Comparison of ENCODE assay signal across 26 cellular contexts in the genomic region with DNA sequence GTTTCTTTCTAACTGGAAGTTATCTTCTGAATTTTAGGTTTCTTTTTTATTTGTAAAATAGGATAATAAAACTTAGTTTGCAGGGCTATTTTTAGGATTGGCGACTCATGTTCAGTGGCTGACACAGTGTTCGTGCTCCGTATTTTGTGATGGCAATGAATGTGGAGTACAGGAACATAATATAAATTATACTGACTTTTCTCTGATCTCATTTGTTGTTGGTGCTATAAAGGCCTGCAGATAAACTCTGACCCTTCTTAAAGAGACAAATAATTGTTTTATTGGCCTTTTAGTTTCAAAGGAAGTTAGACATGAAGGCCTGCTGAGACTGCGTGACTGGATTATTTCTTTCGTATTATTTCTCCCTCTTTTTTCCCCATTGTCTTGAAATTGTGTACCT.
"Had no signal": no experiment of that assay in that cellular context is flagged by ENCODE, and none has a peak within 500 bp of the region (broad histone marks: within the 10 kb centered on the region; RNA-seq: fewer than 3 reads in every experiment).

No MANE protein-coding gene starts in this region.

- H2AFZ ChIP-seq: parathyroid adenoma had no signal

- DNase-seq: effector CD8-positive, alpha-beta T cell; endodermal cell; foreskin fibroblast; gastrocnemius medialis; head of caudate nucleus; kidney; left ventricle myocardium superior; lower lobe of right lung; naive B cell; right lobe of liver; stimulated activated CD4-positive, alpha-beta T cell treated with anti-CD3 and anti-CD28 coated beads, Interleukin-2, amount 100 ng/mL, for 48 hours; stimulated activated naive B cell treated with anti-CD40 and anti-IgM and Interleukin-4, amounts not matched to agents 10 μg/mL and 1 μg/mL and 100 μg/mL, for 72 hours; transverse colon; upper lobe of right lung; uterus had no signal

- H3K27me3 Mint-ChIP-seq: progenitor cell of endocrine pancreas had no signal

- H3K4me3 ChIP-seq: coronary artery, gastrocnemius medialis, lower lobe of right lung, right lobe of liver, suprapubic skin, transverse colon, upper lobe of right lung, uterus had no signal

- H3K27ac Mint-ChIP-seq: endodermal cell; naive B cell; natural killer cell treated with Interleukin-12 subunit alpha and Interleukin-12 subunit beta and Interleukin-15 and Interleukin-18, amount 100 ng/mL, for 72 hours; stimulated activated naive B cell treated with anti-CD40 and anti-IgM and Interleukin-4, amounts not matched to agents 10 μg/mL and 1 μg/mL and 100 μg/mL, for 72 hours; stimulated activated naive CD8-positive, alpha-beta T cell treated with anti-CD3 and anti-CD28 coated beads, Interleukin-15, Interleukin-2, amounts not matched to agents 100 ng/mL and 50 ng/mL, for 24 hours had no signal

- H3K4me3 Mint-ChIP-seq: central memory CD8-positive, alpha-beta T cell; endodermal cell; naive B cell; natural killer cell treated with Interleukin-12 subunit alpha and Interleukin-12 subunit beta and Interleukin-15 and Interleukin-18, amount 100 ng/mL, for 72 hours; neural crest cell; stimulated activated naive B cell treated with anti-CD40 and anti-IgM and Interleukin-4, amounts not matched to agents 10 μg/mL and 1 μg/mL and 100 μg/mL, for 72 hours; stimulated activated naive CD8-positive, alpha-beta T cell treated with anti-CD3 and anti-CD28 coated beads, Interleukin-15, Interleukin-2, amounts not matched to agents 100 ng/mL and 50 ng/mL, for 24 hours had no signal

- H3K9me3 Mint-ChIP-seq: central memory CD8-positive, alpha-beta T cell; endodermal cell had no signal

- H3K4me1 Mint-ChIP-seq: central memory CD8-positive, alpha-beta T cell; endodermal cell; neural crest cell had no signal

- H3K4me1 ChIP-seq: gastrocnemius medialis, lower lobe of right lung, parathyroid adenoma, right lobe of liver, suprapubic skin, upper lobe of right lung, uterus had no signal

- H3K79me2 ChIP-seq: parathyroid adenoma had no signal

- H3K36me3 ChIP-seq: gastrocnemius medialis, lower lobe of right lung, neutrophil, right lobe of liver, suprapubic skin, transverse colon, upper lobe of right lung, uterus had no signal

- H3K9me3 ChIP-seq: gastrocnemius medialis, lower lobe of right lung, neutrophil, right lobe of liver, suprapubic skin, transverse colon, upper lobe of right lung, uterus had no signal

- ATAC-seq: esophagus mucosa; gastrocnemius medialis; left ventricle myocardium superior; lower lobe of right lung; natural killer cell treated with Interleukin-12 subunit alpha and Interleukin-12 subunit beta and Interleukin-15 and Interleukin-18, amount 100 ng/mL, for 72 hours; right lobe of liver; stimulated activated naive B cell treated with anti-CD40 and anti-IgM and Interleukin-4, amounts not matched to agents 10 μg/mL and 1 μg/mL and 100 μg/mL, for 72 hours; upper lobe of right lung had no signal

- H3K36me3 Mint-ChIP-seq: naive B cell; natural killer cell treated with Interleukin-12 subunit alpha and Interleukin-12 subunit beta and Interleukin-15 and Interleukin-18, amount 100 ng/mL, for 72 hours had no signal

- H3K9ac ChIP-seq: parathyroid adenoma had no signal

- H3K27ac ChIP-seq: coronary artery, epithelial cell of prostate, gastrocnemius medialis, lower lobe of right lung, neutrophil, parathyroid adenoma, right lobe of liver, suprapubic skin, upper lobe of right lung, uterus had no signal

- H3K27me3 ChIP-seq: gastrocnemius medialis, neutrophil, right lobe of liver, suprapubic skin, transverse colon, upper lobe of right lung, uterus had no signal
